Comparison of ENCODE assay signal across 15 cellular contexts in genomic region chr1:73820843-73821242, GRCh38.
"Had no signal": no experiment of that assay in that cellular context is flagged by ENCODE, and none has a peak within 500 bp of the region (broad histone marks: within the 10 kb centered on the region; RNA-seq: fewer than 3 reads in every experiment).

No MANE protein-coding gene starts in this region.

- H3K36me3 Mint-ChIP-seq: activated naive CD4-positive, alpha-beta T cell treated with anti-CD3 and anti-CD28 coated beads, Interleukin-2, amount 50 U/mL, for 24 hours; natural killer cell had no signal

- H3K4me1 Mint-ChIP-seq: activated naive CD4-positive, alpha-beta T cell treated with anti-CD3 and anti-CD28 coated beads, Interleukin-2, amount 50 U/mL, for 24 hours; memory B cell; natural killer cell had no signal

- H3K27me3 Mint-ChIP-seq: activated naive CD4-positive, alpha-beta T cell treated with anti-CD3 and anti-CD28 coated beads, Interleukin-2, amount 50 U/mL, for 24 hours; dendritic cell treated with granulocyte-macrophage colony-stimulating factor and Interleukin-4, amounts not matched to agents 40 ng/mL and 50 ng/mL, for 4 days; effector memory CD8-positive, alpha-beta T cell; memory B cell had no signal

- H3K4me3 Mint-ChIP-seq: activated naive CD4-positive, alpha-beta T cell treated with anti-CD3 and anti-CD28 coated beads, Interleukin-2, amount 50 U/mL, for 24 hours; dendritic cell treated with granulocyte-macrophage colony-stimulating factor and Interleukin-4, amounts not matched to agents 40 ng/mL and 50 ng/mL, for 4 days; effector memory CD8-positive, alpha-beta T cell; memory B cell; natural killer cell had no signal

- ATAC-seq: effector memory CD8-positive, alpha-beta T cell; gastrocnemius medialis; left lung; natural killer cell had no signal

- H3K9me3 ChIP-seq: gastrocnemius medialis, left lung, uterus had no signal

- DNase-seq: activated effector memory CD4-positive, alpha-beta T cell treated with Interleukin-2 at 50 U/mL for 16 hours; activated T-cell treated with anti-CD3 and anti-CD28 coated beads, Interleukin-2, amount 50 U/mL, for 1 hour; central memory CD4-positive, alpha-beta T cell; effector memory CD8-positive, alpha-beta T cell; gastrocnemius medialis; left lung; natural killer cell; posterior cingulate gyrus; stimulated activated CD4-positive, alpha-beta T cell treated with anti-CD3 and anti-CD28 coated beads, Interleukin-4, amount 100 ng/mL, for 4 hours; uterus had no signal

- H3K4me3 ChIP-seq: gastrocnemius medialis, left lung, uterus had no signal

- H3K36me3 ChIP-seq: gastrocnemius medialis, left lung, uterus had no signal

- H3K27me3 ChIP-seq: gastrocnemius medialis, left lung, uterus had no signal

- H3K4me1 ChIP-seq: gastrocnemius medialis, left lung, uterus had no signal

- H3K27ac ChIP-seq: epithelial cell of prostate, gastrocnemius medialis, left lung, uterus had no signal

- H3K27ac Mint-ChIP-seq: activated naive CD4-positive, alpha-beta T cell treated with anti-CD3 and anti-CD28 coated beads, Interleukin-2, amount 50 U/mL, for 24 hours; dendritic cell treated with granulocyte-macrophage colony-stimulating factor and Interleukin-4, amounts not matched to agents 40 ng/mL and 50 ng/mL, for 4 days; effector memory CD8-positive, alpha-beta T cell; memory B cell; natural killer cell had no signal

- FAIRE-seq: keratinocyte had no signal
